In the genomic region with DNA sequence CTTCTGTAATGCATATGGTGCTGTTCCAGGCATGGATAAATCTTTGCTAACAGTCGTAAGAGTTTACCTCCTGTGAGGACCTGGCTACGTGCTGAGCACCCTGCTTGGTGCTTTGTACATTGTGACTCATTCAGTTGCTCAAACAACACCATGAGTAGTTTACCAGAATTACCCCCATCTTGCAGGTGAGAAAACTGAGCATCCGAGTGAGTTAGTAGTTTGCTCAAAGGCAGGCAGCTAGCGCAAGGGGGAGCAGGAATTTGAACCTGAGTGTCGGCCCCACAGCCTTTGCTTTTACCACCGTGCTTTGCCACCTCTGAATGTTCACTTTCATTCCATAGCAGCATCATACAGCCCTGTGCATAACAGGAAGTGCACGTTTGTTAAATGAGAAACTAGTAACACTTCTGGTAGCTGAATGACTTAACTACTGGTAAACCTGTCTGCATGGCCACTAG, we compare ENCODE assay signal across 8 cellular contexts.
DNase-seq lines count a peak whose midpoint lies in the region; ATAC-seq and TF ChIP-seq lines count a peak whose summit lies in the region.

No MANE protein-coding gene starts in this region.

- POLR2A ChIA-PET in activated CD4-positive, alpha-beta memory T cell treated with anti-CD3 and anti-CD28 coated beads, Interleukin-2, amount 10 ng/mL, durations not matched to agents 7 days and 5 days (lab: Charles Lee): interaction anchor here (2.1 kb wide), 1 partner anchor 17 kb away, joined by 12 read pairs; no protein-coding TSS in a partner anchor

- peak; percentile 86 for ATAC-seq in GM19324 (IDR thresholded peaks at IDR 0.05; ENCODE audit: low FRiP score, unreplicated experiment)
- peak; percentile 94 for ATAC-seq in HG02852 (IDR thresholded peaks at IDR 0.05; ENCODE audit: unreplicated experiment)

- no peak overlapping the region for H3K27ac ChIP-seq in caudate nucleus (ENCODE audit: low read depth, low read length)
- H3K27ac ChIP-seq in smooth muscle cell (ENCODE audit: low read depth): no peak overlapping the region

- H3K4me1 Mint-ChIP-seq in activated CD4-positive, alpha-beta memory T cell treated with anti-CD3 and anti-CD28 coated beads, Interleukin-2, amount 10 ng/mL, durations not matched to agents 7 days and 5 days: peaks cover 25% of the 10 kb centered on the region

- H3K36me3 ChIP-seq in smooth muscle cell (ENCODE audit: low read depth): no peaks in the 10 kb centered on the region

- peak overlapping the region; percentile 95 for H3K27ac Mint-ChIP-seq in activated CD4-positive, alpha-beta memory T cell treated with anti-CD3 and anti-CD28 coated beads, Interleukin-2, amount 10 ng/mL, durations not matched to agents 7 days and 5 days

- H3K4me2 ChIP-seq in smooth muscle cell: no peak overlapping the region

- H3K9me3 Mint-ChIP-seq in activated CD4-positive, alpha-beta memory T cell treated with anti-CD3 and anti-CD28 coated beads, Interleukin-2, amount 10 ng/mL, durations not matched to agents 7 days and 5 days: no peaks in the 10 kb centered on the region

- H2AFZ ChIP-seq in smooth muscle cell (ENCODE audit: low read depth): no peak overlapping the region

- no peaks in the 10 kb centered on the region for H3K9me3 ChIP-seq in smooth muscle cell (replicated peaks; ENCODE audit: low read depth)

- CTCF ChIA-PET in activated CD4-positive, alpha-beta memory T cell treated with anti-CD3 and anti-CD28 coated beads, Interleukin-2, amount 10 ng/mL, durations not matched to agents 7 days and 5 days (lab: Charles Lee): interaction anchor here (1.0 to 2.5 kb wide), 9 partner anchors 12 to 337 kb away, joined by 3 to 14 read pairs (median 4); no protein-coding TSS in a partner anchor

- no peak overlapping the region for H3K4me3 ChIP-seq in smooth muscle cell

- TF ChIP-seq CTCF in smooth muscle cell (IDR thresholded peaks at IDR 0.05; ENCODE audit: borderline replicate concordance, insufficient read depth, poor library complexity, severe bottlenecking): no peak

- H3K27me3 Mint-ChIP-seq in activated CD4-positive, alpha-beta memory T cell treated with anti-CD3 and anti-CD28 coated beads, Interleukin-2, amount 10 ng/mL, durations not matched to agents 7 days and 5 days: no peaks in the 10 kb centered on the region

- DNase-seq in activated CD4-positive, alpha-beta memory T cell treated with anti-CD3 and anti-CD28 coated beads, Interleukin-2, amount 10 ng/mL, durations not matched to agents 7 days and 5 days: peak; percentile 72
- DNase-seq in stimulated activated CD4-positive, alpha-beta T cell treated with anti-CD3 and anti-CD28 coated beads, Interleukin-2, amount 100 ng/mL, for 24 hours: peak; percentile 18 to 28
- no peak for DNase-seq in caudate nucleus (lab: John Stamatoyannopoulos, UW)
- DNase-seq in smooth muscle cell (lab: John Stamatoyannopoulos, UW; ENCODE audit: unreplicated experiment): no peak
- no peak for DNase-seq in EL
- DNase-seq in GM03348 (ENCODE audit: low spot score): no peak

- H3K9ac ChIP-seq in smooth muscle cell (ENCODE audit: low read depth): no peak overlapping the region

- no peaks in the 10 kb centered on the region for H3K79me2 ChIP-seq in smooth muscle cell (ENCODE audit: low read depth)

- peak overlapping the region; percentile 40 for H3K4me3 Mint-ChIP-seq in activated CD4-positive, alpha-beta memory T cell treated with anti-CD3 and anti-CD28 coated beads, Interleukin-2, amount 10 ng/mL, durations not matched to agents 7 days and 5 days

- peaks cover 20% of the 10 kb centered on the region for H3K36me3 Mint-ChIP-seq in activated CD4-positive, alpha-beta memory T cell treated with anti-CD3 and anti-CD28 coated beads, Interleukin-2, amount 10 ng/mL, durations not matched to agents 7 days and 5 days (ENCODE audit: low read depth)

- H3K4me1 ChIP-seq in smooth muscle cell (ENCODE audit: low read depth): no peaks in the 10 kb centered on the region

- no peaks in the 10 kb centered on the region for H4K20me1 ChIP-seq in smooth muscle cell (ENCODE audit: low read depth)

- no peaks in the 10 kb centered on the region for H3K27me3 ChIP-seq in smooth muscle cell (ENCODE audit: low read depth)

- no peaks in the 10 kb centered on the region for H3F3A ChIP-seq in smooth muscle cell (ENCODE audit: low read depth)

- WGBS in smooth muscle cell (ENCODE audit: low lambda C conversion rate): 93% methylated on average over 7 of the region's 7 CpGs

Comparison
In these comparisons a context has a peak if more than half of its experiments do, and no peak if none do; other contexts are left out.
1. DNase-seq: peak in activated CD4-positive, alpha-beta memory T cell treated with anti-CD3 and anti-CD28 coated beads, Interleukin-2, amount 10 ng/mL, durations not matched to agents 7 days and 5 days (single experiment) and stimulated activated CD4-positive, alpha-beta T cell treated with anti-CD3 and anti-CD28 coated beads, Interleukin-2, amount 100 ng/mL, for 24 hours (2 of 2); none in caudate nucleus (0 of 61), smooth muscle cell (single experiment), EL (single experiment) and GM03348 (single experiment).